2 cellular contexts compared by ENCODE assay signal in genomic region chr2:124663293-124663997, GRCh38.
A peak's percentile ranks its signal among the peaks of the same experiment; 100 is the strongest.
TF ChIP-seq lines count a peak whose summit lies in the region.

No MANE protein-coding gene starts in this region.

TF ChIP-seq in IMR-90, 13 proteins besides CTCF, POLR2A, EP300 and RAD21:
- TF ChIP-seq FOS (IDR thresholded peaks at IDR 0.05; ENCODE audit: low read depth, low read length) (no peak), MAFK (IDR thresholded peaks at IDR 0.05; ENCODE audit: low read depth, low read length) (peak; percentile 24; the same call in 1 of the 2 replicates)

TF ChIP-seq in H1, 55 proteins besides CTCF, POLR2A, EP300 and RAD21:
- TF ChIP-seq TEAD4 (IDR thresholded peaks at IDR 0.05; ENCODE audit: low read depth, low read length) (peak; percentile 68; the same call in 1 of the 2 replicates), MAFK (IDR thresholded peaks at IDR 0.05; ENCODE audit: low read depth, low read length) (no peak), TCF12 (IDR thresholded peaks at IDR 0.05; ENCODE audit: low read depth, low read length) (no peak)
